3 cellular contexts compared by ENCODE assay signal in the genomic region with DNA sequence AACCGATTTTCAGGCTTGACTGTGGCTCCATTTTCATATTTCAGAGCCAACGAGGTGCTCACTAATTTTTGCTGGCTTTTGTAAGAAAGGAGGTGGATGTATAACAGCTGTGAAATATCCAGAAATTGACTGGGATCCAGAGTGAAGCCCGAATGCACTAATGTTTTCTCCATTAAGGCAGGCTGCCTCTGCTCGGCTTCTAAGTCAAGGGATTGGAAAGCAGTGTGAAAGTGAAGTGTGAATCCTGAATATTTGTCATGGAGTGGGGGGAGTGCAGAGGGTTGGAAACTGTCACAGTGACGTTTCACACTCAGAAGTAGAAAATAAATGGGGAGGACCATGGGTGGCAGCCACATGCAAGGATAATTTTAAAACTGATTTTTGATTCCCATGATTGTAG.
TF ChIP-seq lines count a peak whose summit lies in the region.

No MANE protein-coding gene starts in this region.

TF ChIP-seq in WTC11, 78 proteins besides CTCF, POLR2A, EP300 and RAD21 (continues in another document):
- TF ChIP-seq ZMAT4 (CRISPR knock-in tag; IDR thresholded peaks at IDR 0.05) (no peak), NFATC4 (CRISPR knock-in tag; IDR thresholded peaks at IDR 0.05) (no peak), ZBTB21 (CRISPR knock-in tag; IDR thresholded peaks at IDR 0.05; ENCODE audit: borderline replicate concordance) (no peak), E2F1 (CRISPR knock-in tag; IDR thresholded peaks at IDR 0.05) (no peak)
- TF ChIP-seq, protein P1, sequence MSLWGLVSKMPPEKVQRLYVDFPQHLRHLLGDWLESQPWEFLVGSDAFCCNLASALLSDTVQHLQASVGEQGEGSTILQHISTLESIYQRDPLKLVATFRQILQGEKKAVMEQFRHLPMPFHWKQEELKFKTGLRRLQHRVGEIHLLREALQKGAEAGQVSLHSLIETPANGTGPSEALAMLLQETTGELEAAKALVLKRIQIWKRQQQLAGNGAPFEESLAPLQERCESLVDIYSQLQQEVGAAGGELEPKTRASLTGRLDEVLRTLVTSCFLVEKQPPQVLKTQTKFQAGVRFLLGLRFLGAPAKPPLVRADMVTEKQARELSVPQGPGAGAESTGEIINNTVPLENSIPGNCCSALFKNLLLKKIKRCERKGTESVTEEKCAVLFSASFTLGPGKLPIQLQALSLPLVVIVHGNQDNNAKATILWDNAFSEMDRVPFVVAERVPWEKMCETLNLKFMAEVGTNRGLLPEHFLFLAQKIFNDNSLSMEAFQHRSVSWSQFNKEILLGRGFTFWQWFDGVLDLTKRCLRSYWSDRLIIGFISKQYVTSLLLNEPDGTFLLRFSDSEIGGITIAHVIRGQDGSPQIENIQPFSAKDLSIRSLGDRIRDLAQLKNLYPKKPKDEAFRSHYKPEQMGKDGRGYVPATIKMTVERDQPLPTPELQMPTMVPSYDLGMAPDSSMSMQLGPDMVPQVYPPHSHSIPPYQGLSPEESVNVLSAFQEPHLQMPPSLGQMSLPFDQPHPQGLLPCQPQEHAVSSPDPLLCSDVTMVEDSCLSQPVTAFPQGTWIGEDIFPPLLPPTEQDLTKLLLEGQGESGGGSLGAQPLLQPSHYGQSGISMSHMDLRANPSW (CRISPR knock-in tag; conservative IDR thresholded peaks at IDR 0.05; ENCODE audit: low read depth), result no peak
- TF ChIP-seq, protein P2, sequence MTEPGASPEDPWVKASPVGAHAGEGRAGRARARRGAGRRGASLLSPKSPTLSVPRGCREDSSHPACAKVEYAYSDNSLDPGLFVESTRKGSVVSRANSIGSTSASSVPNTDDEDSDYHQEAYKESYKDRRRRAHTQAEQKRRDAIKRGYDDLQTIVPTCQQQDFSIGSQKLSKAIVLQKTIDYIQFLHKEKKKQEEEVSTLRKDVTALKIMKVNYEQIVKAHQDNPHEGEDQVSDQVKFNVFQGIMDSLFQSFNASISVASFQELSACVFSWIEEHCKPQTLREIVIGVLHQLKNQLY (CRISPR knock-in tag; IDR thresholded peaks at IDR 0.05), result no peak

TF ChIP-seq in H1, 55 proteins besides CTCF, POLR2A, EP300 and RAD21 (continues in another document):
- TF ChIP-seq ATF3 (IDR thresholded peaks at IDR 0.05; ENCODE audit: insufficient read depth, low read depth, low read length) (no peak), CBX5 (IDR thresholded peaks at IDR 0.05; ENCODE audit: low read depth, low read length) (no peak), CREB1 (IDR thresholded peaks at IDR 0.05) (no peak), CEBPB (IDR thresholded peaks at IDR 0.05; ENCODE audit: low read depth, low read length) (no peak), POU5F1 (IDR thresholded peaks at IDR 0.05; ENCODE audit: low read depth, low read length) (no peak), SP2 (IDR thresholded peaks at IDR 0.05; ENCODE audit: low read length) (no peak), JUND (IDR thresholded peaks at IDR 0.05; ENCODE audit: low read length) (no peak), PHF8 (conservative IDR thresholded peaks at IDR 0.05; ENCODE audit: low read depth, low read length) (no peak), SP1 (IDR thresholded peaks at IDR 0.05; ENCODE audit: low read depth, low read length) (no peak), HDAC6 (IDR thresholded peaks at IDR 0.05; ENCODE audit: low read depth, low read length) (no peak)
- TF ChIP-seq, protein P3, sequence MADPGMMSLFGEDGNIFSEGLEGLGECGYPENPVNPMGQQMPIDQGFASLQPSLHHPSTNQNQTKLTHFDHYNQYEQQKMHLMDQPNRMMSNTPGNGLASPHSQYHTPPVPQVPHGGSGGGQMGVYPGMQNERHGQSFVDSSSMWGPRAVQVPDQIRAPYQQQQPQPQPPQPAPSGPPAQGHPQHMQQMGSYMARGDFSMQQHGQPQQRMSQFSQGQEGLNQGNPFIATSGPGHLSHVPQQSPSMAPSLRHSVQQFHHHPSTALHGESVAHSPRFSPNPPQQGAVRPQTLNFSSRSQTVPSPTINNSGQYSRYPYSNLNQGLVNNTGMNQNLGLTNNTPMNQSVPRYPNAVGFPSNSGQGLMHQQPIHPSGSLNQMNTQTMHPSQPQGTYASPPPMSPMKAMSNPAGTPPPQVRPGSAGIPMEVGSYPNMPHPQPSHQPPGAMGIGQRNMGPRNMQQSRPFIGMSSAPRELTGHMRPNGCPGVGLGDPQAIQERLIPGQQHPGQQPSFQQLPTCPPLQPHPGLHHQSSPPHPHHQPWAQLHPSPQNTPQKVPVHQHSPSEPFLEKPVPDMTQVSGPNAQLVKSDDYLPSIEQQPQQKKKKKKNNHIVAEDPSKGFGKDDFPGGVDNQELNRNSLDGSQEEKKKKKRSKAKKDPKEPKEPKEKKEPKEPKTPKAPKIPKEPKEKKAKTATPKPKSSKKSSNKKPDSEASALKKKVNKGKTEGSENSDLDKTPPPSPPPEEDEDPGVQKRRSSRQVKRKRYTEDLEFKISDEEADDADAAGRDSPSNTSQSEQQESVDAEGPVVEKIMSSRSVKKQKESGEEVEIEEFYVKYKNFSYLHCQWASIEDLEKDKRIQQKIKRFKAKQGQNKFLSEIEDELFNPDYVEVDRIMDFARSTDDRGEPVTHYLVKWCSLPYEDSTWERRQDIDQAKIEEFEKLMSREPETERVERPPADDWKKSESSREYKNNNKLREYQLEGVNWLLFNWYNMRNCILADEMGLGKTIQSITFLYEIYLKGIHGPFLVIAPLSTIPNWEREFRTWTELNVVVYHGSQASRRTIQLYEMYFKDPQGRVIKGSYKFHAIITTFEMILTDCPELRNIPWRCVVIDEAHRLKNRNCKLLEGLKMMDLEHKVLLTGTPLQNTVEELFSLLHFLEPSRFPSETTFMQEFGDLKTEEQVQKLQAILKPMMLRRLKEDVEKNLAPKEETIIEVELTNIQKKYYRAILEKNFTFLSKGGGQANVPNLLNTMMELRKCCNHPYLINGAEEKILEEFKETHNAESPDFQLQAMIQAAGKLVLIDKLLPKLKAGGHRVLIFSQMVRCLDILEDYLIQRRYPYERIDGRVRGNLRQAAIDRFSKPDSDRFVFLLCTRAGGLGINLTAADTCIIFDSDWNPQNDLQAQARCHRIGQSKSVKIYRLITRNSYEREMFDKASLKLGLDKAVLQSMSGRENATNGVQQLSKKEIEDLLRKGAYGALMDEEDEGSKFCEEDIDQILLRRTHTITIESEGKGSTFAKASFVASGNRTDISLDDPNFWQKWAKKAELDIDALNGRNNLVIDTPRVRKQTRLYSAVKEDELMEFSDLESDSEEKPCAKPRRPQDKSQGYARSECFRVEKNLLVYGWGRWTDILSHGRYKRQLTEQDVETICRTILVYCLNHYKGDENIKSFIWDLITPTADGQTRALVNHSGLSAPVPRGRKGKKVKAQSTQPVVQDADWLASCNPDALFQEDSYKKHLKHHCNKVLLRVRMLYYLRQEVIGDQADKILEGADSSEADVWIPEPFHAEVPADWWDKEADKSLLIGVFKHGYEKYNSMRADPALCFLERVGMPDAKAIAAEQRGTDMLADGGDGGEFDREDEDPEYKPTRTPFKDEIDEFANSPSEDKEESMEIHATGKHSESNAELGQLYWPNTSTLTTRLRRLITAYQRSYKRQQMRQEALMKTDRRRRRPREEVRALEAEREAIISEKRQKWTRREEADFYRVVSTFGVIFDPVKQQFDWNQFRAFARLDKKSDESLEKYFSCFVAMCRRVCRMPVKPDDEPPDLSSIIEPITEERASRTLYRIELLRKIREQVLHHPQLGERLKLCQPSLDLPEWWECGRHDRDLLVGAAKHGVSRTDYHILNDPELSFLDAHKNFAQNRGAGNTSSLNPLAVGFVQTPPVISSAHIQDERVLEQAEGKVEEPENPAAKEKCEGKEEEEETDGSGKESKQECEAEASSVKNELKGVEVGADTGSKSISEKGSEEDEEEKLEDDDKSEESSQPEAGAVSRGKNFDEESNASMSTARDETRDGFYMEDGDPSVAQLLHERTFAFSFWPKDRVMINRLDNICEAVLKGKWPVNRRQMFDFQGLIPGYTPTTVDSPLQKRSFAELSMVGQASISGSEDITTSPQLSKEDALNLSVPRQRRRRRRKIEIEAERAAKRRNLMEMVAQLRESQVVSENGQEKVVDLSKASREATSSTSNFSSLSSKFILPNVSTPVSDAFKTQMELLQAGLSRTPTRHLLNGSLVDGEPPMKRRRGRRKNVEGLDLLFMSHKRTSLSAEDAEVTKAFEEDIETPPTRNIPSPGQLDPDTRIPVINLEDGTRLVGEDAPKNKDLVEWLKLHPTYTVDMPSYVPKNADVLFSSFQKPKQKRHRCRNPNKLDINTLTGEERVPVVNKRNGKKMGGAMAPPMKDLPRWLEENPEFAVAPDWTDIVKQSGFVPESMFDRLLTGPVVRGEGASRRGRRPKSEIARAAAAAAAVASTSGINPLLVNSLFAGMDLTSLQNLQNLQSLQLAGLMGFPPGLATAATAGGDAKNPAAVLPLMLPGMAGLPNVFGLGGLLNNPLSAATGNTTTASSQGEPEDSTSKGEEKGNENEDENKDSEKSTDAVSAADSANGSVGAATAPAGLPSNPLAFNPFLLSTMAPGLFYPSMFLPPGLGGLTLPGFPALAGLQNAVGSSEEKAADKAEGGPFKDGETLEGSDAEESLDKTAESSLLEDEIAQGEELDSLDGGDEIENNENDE (IDR thresholded peaks at IDR 0.05; ENCODE audit: insufficient replicate concordance, low read length), result no peak

TF ChIP-seq in GM23338, 12 proteins besides CTCF, POLR2A, EP300 and RAD21 (continued from another document):
- TF ChIP-seq, protein P4, sequence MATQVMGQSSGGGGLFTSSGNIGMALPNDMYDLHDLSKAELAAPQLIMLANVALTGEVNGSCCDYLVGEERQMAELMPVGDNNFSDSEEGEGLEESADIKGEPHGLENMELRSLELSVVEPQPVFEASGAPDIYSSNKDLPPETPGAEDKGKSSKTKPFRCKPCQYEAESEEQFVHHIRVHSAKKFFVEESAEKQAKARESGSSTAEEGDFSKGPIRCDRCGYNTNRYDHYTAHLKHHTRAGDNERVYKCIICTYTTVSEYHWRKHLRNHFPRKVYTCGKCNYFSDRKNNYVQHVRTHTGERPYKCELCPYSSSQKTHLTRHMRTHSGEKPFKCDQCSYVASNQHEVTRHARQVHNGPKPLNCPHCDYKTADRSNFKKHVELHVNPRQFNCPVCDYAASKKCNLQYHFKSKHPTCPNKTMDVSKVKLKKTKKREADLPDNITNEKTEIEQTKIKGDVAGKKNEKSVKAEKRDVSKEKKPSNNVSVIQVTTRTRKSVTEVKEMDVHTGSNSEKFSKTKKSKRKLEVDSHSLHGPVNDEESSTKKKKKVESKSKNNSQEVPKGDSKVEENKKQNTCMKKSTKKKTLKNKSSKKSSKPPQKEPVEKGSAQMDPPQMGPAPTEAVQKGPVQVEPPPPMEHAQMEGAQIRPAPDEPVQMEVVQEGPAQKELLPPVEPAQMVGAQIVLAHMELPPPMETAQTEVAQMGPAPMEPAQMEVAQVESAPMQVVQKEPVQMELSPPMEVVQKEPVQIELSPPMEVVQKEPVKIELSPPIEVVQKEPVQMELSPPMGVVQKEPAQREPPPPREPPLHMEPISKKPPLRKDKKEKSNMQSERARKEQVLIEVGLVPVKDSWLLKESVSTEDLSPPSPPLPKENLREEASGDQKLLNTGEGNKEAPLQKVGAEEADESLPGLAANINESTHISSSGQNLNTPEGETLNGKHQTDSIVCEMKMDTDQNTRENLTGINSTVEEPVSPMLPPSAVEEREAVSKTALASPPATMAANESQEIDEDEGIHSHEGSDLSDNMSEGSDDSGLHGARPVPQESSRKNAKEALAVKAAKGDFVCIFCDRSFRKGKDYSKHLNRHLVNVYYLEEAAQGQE (IDR thresholded peaks at IDR 0.05; ENCODE audit: unreplicated experiment), result no peak
- no peak for TF ChIP-seq ZNF331 (CRISPR knock-in tag; IDR thresholded peaks at IDR 0.05; ENCODE audit: low read depth)
- no peak for TF ChIP-seq JUNB (IDR thresholded peaks at IDR 0.05; ENCODE audit: unreplicated experiment)
- TF ChIP-seq, protein P5, sequence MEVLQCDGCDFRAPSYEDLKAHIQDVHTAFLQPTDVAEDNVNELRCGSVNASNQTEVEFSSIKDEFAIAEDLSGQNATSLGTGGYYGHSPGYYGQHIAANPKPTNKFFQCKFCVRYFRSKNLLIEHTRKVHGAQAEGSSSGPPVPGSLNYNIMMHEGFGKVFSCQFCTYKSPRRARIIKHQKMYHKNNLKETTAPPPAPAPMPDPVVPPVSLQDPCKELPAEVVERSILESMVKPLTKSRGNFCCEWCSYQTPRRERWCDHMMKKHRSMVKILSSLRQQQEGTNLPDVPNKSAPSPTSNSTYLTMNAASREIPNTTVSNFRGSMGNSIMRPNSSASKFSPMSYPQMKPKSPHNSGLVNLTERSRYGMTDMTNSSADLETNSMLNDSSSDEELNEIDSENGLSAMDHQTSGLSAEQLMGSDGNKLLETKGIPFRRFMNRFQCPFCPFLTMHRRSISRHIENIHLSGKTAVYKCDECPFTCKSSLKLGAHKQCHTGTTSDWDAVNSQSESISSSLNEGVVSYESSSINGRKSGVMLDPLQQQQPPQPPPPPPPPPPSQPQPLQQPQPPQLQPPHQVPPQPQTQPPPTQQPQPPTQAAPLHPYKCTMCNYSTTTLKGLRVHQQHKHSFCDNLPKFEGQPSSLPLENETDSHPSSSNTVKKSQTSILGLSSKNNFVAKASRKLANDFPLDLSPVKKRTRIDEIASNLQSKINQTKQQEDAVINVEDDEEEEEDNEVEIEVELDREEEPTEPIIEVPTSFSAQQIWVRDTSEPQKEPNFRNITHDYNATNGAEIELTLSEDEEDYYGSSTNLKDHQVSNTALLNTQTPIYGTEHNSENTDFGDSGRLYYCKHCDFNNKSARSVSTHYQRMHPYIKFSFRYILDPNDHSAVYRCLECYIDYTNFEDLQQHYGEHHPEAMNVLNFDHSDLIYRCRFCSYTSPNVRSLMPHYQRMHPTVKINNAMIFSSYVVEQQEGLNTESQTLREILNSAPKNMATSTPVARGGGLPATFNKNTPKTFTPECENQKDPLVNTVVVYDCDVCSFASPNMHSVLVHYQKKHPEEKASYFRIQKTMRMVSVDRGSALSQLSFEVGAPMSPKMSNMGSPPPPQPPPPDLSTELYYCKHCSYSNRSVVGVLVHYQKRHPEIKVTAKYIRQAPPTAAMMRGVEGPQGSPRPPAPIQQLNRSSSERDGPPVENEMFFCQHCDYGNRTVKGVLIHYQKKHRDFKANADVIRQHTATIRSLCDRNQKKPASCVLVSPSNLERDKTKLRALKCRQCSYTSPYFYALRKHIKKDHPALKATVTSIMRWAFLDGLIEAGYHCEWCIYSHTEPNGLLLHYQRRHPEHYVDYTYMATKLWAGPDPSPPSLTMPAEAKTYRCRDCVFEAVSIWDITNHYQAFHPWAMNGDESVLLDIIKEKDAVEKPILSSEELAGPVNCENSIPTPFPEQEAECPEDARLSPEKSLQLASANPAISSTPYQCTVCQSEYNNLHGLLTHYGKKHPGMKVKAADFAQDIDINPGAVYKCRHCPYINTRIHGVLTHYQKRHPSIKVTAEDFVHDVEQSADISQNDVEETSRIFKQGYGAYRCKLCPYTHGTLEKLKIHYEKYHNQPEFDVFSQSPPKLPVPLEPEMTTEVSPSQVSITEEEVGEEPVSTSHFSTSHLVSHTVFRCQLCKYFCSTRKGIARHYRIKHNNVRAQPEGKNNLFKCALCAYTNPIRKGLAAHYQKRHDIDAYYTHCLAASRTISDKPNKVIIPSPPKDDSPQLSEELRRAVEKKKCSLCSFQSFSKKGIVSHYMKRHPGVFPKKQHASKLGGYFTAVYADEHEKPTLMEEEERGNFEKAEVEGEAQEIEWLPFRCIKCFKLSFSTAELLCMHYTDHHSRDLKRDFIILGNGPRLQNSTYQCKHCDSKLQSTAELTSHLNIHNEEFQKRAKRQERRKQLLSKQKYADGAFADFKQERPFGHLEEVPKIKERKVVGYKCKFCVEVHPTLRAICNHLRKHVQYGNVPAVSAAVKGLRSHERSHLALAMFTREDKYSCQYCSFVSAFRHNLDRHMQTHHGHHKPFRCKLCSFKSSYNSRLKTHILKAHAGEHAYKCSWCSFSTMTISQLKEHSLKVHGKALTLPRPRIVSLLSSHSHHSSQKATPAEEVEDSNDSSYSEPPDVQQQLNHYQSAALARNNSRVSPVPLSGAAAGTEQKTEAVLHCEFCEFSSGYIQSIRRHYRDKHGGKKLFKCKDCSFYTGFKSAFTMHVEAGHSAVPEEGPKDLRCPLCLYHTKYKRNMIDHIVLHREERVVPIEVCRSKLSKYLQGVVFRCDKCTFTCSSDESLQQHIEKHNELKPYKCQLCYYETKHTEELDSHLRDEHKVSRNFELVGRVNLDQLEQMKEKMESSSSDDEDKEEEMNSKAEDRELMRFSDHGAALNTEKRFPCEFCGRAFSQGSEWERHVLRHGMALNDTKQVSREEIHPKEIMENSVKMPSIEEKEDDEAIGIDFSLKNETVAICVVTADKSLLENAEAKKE (CRISPR knock-in tag; IDR thresholded peaks at IDR 0.05), result no peak
- no peak for TF ChIP-seq ZNF114 (CRISPR knock-in tag; IDR thresholded peaks at IDR 0.05)
